In the genomic region with DNA sequence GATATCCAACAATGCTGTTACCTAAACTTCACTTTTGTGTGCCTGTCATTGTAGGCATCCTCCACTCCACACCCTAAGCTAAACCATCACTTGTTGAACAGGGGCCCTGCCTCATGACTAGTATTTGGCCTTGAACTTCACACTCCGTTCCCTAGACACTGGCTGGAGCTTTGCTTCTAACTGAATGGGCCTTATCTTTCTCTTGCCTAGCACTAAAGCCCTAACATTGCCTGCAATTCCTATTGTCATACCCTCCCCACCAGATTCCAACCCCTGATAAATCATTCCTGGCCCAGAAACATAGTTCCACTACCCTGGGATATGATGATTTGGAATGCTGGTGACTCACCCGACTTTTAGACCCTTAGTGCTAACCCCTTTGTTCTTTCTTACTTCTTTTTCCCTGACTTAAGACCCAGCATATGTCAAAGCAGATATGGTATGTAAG, we compare ENCODE assay signal across 15 cellular contexts. TPM values are rescaled to one million over a fixed set of nuclear protein-coding genes. Genes with fewer than 3 reads are reported as not detected.
DNase-seq lines count a peak whose midpoint lies in the region; TF ChIP-seq lines count a peak whose summit lies in the region.
"Had no signal": no experiment of that assay in that cellular context is flagged by ENCODE, and none has a peak within 500 bp of the region (broad histone marks: within the 10 kb centered on the region; RNA-seq: fewer than 3 reads in every experiment).

No MANE protein-coding gene starts in this region.

- peak overlapping the region; percentile 80 for H3K4me2 ChIP-seq in SU-DHL-6 (ENCODE audit: low read depth, low read length, poor library complexity, severe bottlenecking)
- no peak overlapping the region for H3K4me2 ChIP-seq in smooth muscle cell

- WGBS in smooth muscle cell (ENCODE audit: low lambda C conversion rate) = 29% methylated on average over 2 of the region's 2 CpGs

- H3K27ac ChIP-seq in SU-DHL-6 (ENCODE audit: low read depth, low read length) = peak overlapping the region; percentile 80
- peak overlapping the region; percentile 41 for H3K27ac ChIP-seq in smooth muscle cell (ENCODE audit: low read depth)
- H3K27ac ChIP-seq: SK-N-MC had no signal

- no peaks in the 10 kb centered on the region for H3K27me3 ChIP-seq in SU-DHL-6 (ENCODE audit: low read length)
- no peaks in the 10 kb centered on the region for H3K27me3 ChIP-seq in smooth muscle cell (ENCODE audit: low read depth)

- H3K36me3 ChIP-seq in SU-DHL-6 (ENCODE audit: low read length) (no peaks in the 10 kb centered on the region), smooth muscle cell (ENCODE audit: low read depth) (no peaks in the 10 kb centered on the region)

- no peaks in the 10 kb centered on the region for H3K79me2 ChIP-seq in SU-DHL-6 (ENCODE audit: insufficient read depth, low read length)
- H3K79me2 ChIP-seq in smooth muscle cell (ENCODE audit: low read depth) = no peaks in the 10 kb centered on the region

- peak overlapping the region; percentile 48 for H3K9ac ChIP-seq in SU-DHL-6 (ENCODE audit: low read length)
- peak overlapping the region; percentile 0 for H3K9ac ChIP-seq in smooth muscle cell (ENCODE audit: low read depth)

- H3K9me3 ChIP-seq in SU-DHL-6 (ENCODE audit: insufficient read depth, low read length) (no peaks in the 10 kb centered on the region), smooth muscle cell (replicated peaks; ENCODE audit: low read depth) (no peaks in the 10 kb centered on the region)

- H2AFZ ChIP-seq in SU-DHL-6 (ENCODE audit: low read depth, low read length, severe bottlenecking) = peak overlapping the region; percentile 97
- H2AFZ ChIP-seq in smooth muscle cell (ENCODE audit: low read depth) = no peak overlapping the region

- H4K20me1 ChIP-seq in SU-DHL-6 (ENCODE audit: low read depth, low read length) (no peaks in the 10 kb centered on the region), smooth muscle cell (ENCODE audit: low read depth) (no peaks in the 10 kb centered on the region)

- H3K4me3 ChIP-seq in SU-DHL-6 (ENCODE audit: insufficient read depth, low read length, poor library complexity, severe bottlenecking) (no peak overlapping the region), smooth muscle cell (no peak overlapping the region)
- H3K4me3 ChIP-seq: SK-N-MC had no signal

- DNase-seq in HS-5 (ENCODE audit: low read depth) (peak; percentile 40), iPS-NIHi7 (ENCODE audit: extremely low spot score) (peak; percentile 25), smooth muscle cell (lab: John Stamatoyannopoulos, UW; ENCODE audit: unreplicated experiment) (no peak), NCI-H2227 (lab: John Stamatoyannopoulos, UW; ENCODE audit: unreplicated experiment) (no peak), NCI-H510A (lab: John Stamatoyannopoulos, UW) (no peak), SKM-1 treated with dmso at 0.1 percent for 144 hours (lab: John Stamatoyannopoulos, UW; ENCODE audit: unreplicated experiment) (no peak)
- DNase-seq: activated B cell treated with CpG ODN at 0.5 μM for 24 hours; activated T-cell treated with anti-CD3 and anti-CD28 coated beads for 4 hours; amniotic stem cell; CD4-positive, alpha-beta T cell; NCI-H2029; stimulated activated naive CD8-positive, alpha-beta T cell treated with anti-CD3 and anti-CD28 coated beads, Interleukin-15, amount 100 ng/mL, for 72 hours had no signal

- H3F3A ChIP-seq in SU-DHL-6 (ENCODE audit: insufficient read depth) (peaks cover 26% of the 10 kb centered on the region), smooth muscle cell (ENCODE audit: low read depth) (no peaks in the 10 kb centered on the region)

- H3K4me1 ChIP-seq in smooth muscle cell (ENCODE audit: low read depth) = no peaks in the 10 kb centered on the region

- no peaks in the 10 kb centered on the region for H3K9me2 ChIP-seq in SU-DHL-6 (replicated peaks; ENCODE audit: insufficient read depth, low read length)

- no peak for TF ChIP-seq CTCF in SU-DHL-6 (IDR thresholded peaks at IDR 0.05; ENCODE audit: insufficient read depth, low read length, poor library complexity, severe bottlenecking)
- TF ChIP-seq CTCF in smooth muscle cell (IDR thresholded peaks at IDR 0.05; ENCODE audit: borderline replicate concordance, insufficient read depth, poor library complexity, severe bottlenecking) = no peak

RNA-seq across cellular contexts. Expression of a gene that starts 24.2 kb away (rescaled TPM):
- 10.2 and 11.5 TPM in 2 replicates for total RNA-seq in smooth muscle cell
- 0.38 and 1.5 TPM in 2 replicates for polyA plus RNA-seq in smooth muscle cell
- total RNA-seq: CD4-positive, alpha-beta T cell had no signal
- polyA plus RNA-seq: IgD-negative memory B cell had no signal

Comparison
In these comparisons a context has a peak if more than half of its experiments do, and no peak if none do; other contexts are left out.
1. DNase-seq: peak in HS-5 (single experiment) and iPS-NIHi7 (single experiment); none in smooth muscle cell (single experiment), NCI-H2227 (single experiment), NCI-H510A (single experiment) and SKM-1 treated with dmso at 0.1 percent for 144 hours (single experiment).